Comparison of ENCODE assay signal across 24 cellular contexts in genomic region chr22:33859311-33859710, GRCh38.
DNase-seq lines count a peak whose midpoint lies in the region; TF ChIP-seq lines count a peak whose summit lies in the region.
"Had no signal": no experiment of that assay in that cellular context is flagged by ENCODE, and none has a peak within 500 bp of the region (broad histone marks: within the 10 kb centered on the region; RNA-seq: fewer than 3 reads in every experiment).

No MANE protein-coding gene starts in this region.

- H3K36me3 Mint-ChIP-seq in nephron progenitor cell (ENCODE audit: low read depth) (no peaks in the 10 kb centered on the region), progenitor cell of endocrine pancreas (ENCODE audit: insufficient read depth) (peaks cover 6% of the 10 kb centered on the region)
- H3K36me3 Mint-ChIP-seq: CD14-positive monocyte; CD4-positive, alpha-beta memory T cell; CD4-positive, CD25-positive, alpha-beta regulatory T cell; CD8-positive, alpha-beta memory T cell had no signal

- no peak overlapping the region for H3K4me3 Mint-ChIP-seq in nephron progenitor cell
- no peak overlapping the region for H3K4me3 Mint-ChIP-seq in progenitor cell of endocrine pancreas (ENCODE audit: low read depth)
- H3K4me3 Mint-ChIP-seq: CD14-positive monocyte; CD4-positive, CD25-positive, alpha-beta regulatory T cell; CD8-positive, alpha-beta memory T cell had no signal

- no peak for TF ChIP-seq POLR2A in Peyer's patch (IDR thresholded peaks at IDR 0.05)

- peak overlapping the region; percentile 86 for H3K27ac Mint-ChIP-seq in nephron progenitor cell
- H3K27ac Mint-ChIP-seq in progenitor cell of endocrine pancreas = peak overlapping the region; percentile 89
- H3K27ac Mint-ChIP-seq: CD14-positive monocyte; CD4-positive, alpha-beta memory T cell; CD4-positive, CD25-positive, alpha-beta regulatory T cell; CD8-positive, alpha-beta memory T cell had no signal

- peaks cover 21% of the 10 kb centered on the region for H3K4me1 Mint-ChIP-seq in nephron progenitor cell
- peaks cover 12% of the 10 kb centered on the region for H3K4me1 Mint-ChIP-seq in progenitor cell of endocrine pancreas (ENCODE audit: low read depth)
- H3K4me1 Mint-ChIP-seq: CD14-positive monocyte had no signal

- H3K9me3 ChIP-seq in Peyer's patch = no peaks in the 10 kb centered on the region
- H3K9me3 ChIP-seq: BE2C, BLaER1 had no signal

- in situ Hi-C loops in SK-MEL-5 (cut with HindIII; ENCODE audit: low pct_unique_long_range_greater_than_20kb, low sequenced_read_pairs) = no loop called here

- DNase-seq in SK-MEL-5 (ENCODE audit: low read depth, low spot score) (peak; percentile 61), nephron progenitor cell (no peak), progenitor cell of endocrine pancreas (ENCODE audit: low spot score, unreplicated experiment) (no peak), Peyer's patch (no peak), COLO668 (lab: John Stamatoyannopoulos, UW; ENCODE audit: unreplicated experiment) (no peak), NCI-H524 (lab: John Stamatoyannopoulos, UW) (no peak)
- DNase-seq: 8988T; ACHN; BE2C; C1 segment of cervical spinal cord; CD4-positive, alpha-beta memory T cell; CD4-positive, CD25-positive, alpha-beta regulatory T cell; CD8-positive, alpha-beta memory T cell; COR-L47; DMS 273 treated with DMSO at 0.1 percent for 48 hours; DMS153; DMS53; DMS79; DND-41; EL; GDM1 had no signal

- H3K27me3 Mint-ChIP-seq in nephron progenitor cell (ENCODE audit: low read depth, poor library complexity) = no peaks in the 10 kb centered on the region
- H3K27me3 Mint-ChIP-seq in progenitor cell of endocrine pancreas = no peaks in the 10 kb centered on the region
- H3K27me3 Mint-ChIP-seq: CD4-positive, alpha-beta memory T cell; CD4-positive, CD25-positive, alpha-beta regulatory T cell had no signal

- no peak for TF ChIP-seq CTCF in nephron progenitor cell (IDR thresholded peaks at IDR 0.05)
- no peak for TF ChIP-seq CTCF in progenitor cell of endocrine pancreas (IDR thresholded peaks at IDR 0.05; ENCODE audit: unreplicated experiment)
- no peak for TF ChIP-seq CTCF in Peyer's patch (IDR thresholded peaks at IDR 0.05)

- H3K36me3 ChIP-seq in Peyer's patch = no peaks in the 10 kb centered on the region
- H3K36me3 ChIP-seq: BE2C, BLaER1 had no signal

- no peaks in the 10 kb centered on the region for H3K4me1 ChIP-seq in Peyer's patch
- H3K4me1 ChIP-seq: BE2C had no signal

- no peaks in the 10 kb centered on the region for H3K27me3 ChIP-seq in Peyer's patch
- H3K27me3 ChIP-seq: BE2C, BLaER1 had no signal

- H3K9me3 Mint-ChIP-seq in nephron progenitor cell (no peaks in the 10 kb centered on the region), progenitor cell of endocrine pancreas (ENCODE audit: low read depth) (no peaks in the 10 kb centered on the region)

- H3K4me3 ChIP-seq in Peyer's patch = no peak overlapping the region
- H3K4me3 ChIP-seq: BLaER1, GM12878 had no signal

- no peak overlapping the region for H3K27ac ChIP-seq in Peyer's patch
- H3K27ac ChIP-seq: BLaER1 had no signal
